ENCODE assay signal across 8 cellular contexts in genomic region chr3:101970212-101970611, GRCh38.
"Had no signal": no experiment of that assay in that cellular context is flagged by ENCODE, and none has a peak within 500 bp of the region (broad histone marks: within the 10 kb centered on the region; RNA-seq: fewer than 3 reads in every experiment).

No MANE protein-coding gene starts in this region.

- FAIRE-seq: G401.6, GM12878, GM12891, GM12892, GM18507, GM19239 had no signal

- H3K4me3 ChIP-seq: GM12878 had no signal

- DNase-seq: GDM1, GF-D8 had no signal

- ATAC-seq: GM12878 had no signal
